ENCODE assay signal across 10 cellular contexts in the genomic region with DNA sequence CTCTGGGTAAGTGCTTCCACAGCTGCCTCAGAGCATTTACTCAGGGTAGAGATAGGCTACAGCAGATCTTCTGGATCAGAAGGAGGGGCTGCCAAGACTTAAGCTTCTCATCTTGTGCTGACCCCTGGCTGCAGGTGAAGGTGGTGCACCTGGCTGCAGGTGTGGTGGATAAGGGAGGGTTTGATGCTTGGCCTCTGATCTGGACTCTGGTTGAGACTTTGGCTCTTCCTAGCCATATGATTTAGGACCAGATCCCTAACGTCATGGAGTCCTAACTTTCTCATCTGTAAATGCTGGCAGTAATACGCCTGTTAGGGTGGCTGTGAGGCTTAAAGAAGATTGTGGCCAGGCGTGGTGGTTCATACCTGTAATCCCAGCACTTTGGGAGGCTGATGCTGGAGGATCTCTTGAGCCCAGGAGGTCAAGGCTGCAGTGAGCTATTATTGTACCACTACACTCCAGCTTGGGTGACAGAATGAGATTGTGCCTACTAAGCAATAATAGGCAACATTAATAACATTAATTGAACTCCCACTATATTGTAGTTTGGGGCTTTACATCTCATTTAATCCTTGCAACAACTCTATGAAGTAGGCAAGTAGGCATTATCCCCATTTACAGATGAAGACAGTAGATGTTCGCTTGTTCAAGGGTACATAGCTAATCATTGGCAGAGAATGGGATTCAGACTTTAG. TPM values are rescaled to one million over a fixed set of nuclear protein-coding genes. Genes with fewer than 3 reads are reported as not detected.
DNase-seq lines count a peak whose midpoint lies in the region; ATAC-seq and TF ChIP-seq lines count a peak whose summit lies in the region.
"Had no signal": no experiment of that assay in that cellular context is flagged by ENCODE, and none has a peak within 500 bp of the region (broad histone marks: within the 10 kb centered on the region; RNA-seq: fewer than 3 reads in every experiment).

No MANE protein-coding gene starts in this region.

- TF ChIP-seq CTCF in GM12864 (IDR thresholded peaks at IDR 0.05; ENCODE audit: low read depth, low read length, missing control alignments) (peak; percentile 67), brain microvascular endothelial cell (IDR thresholded peaks at IDR 0.05; ENCODE audit: low read depth, low read length, missing control alignments) (peak; percentile 34)

- H3K27me3 Mint-ChIP-seq in naive B cell = no peaks in the 10 kb centered on the region
- peaks cover 2 to 7% (median 4%) of the 10 kb centered on the region in 3 donors for H3K27me3 Mint-ChIP-seq in immature natural killer cell (ENCODE audit: low read depth in 3 of 3)

- H3K36me3 ChIP-seq in brain microvascular endothelial cell (replicated peaks) = no peaks in the 10 kb centered on the region

- H3K4me3 Mint-ChIP-seq in naive B cell = no peak overlapping the region
- H3K4me3 Mint-ChIP-seq in immature natural killer cell = no peak overlapping the region

- H3K36me3 Mint-ChIP-seq in naive B cell (peaks cover 27 to 38% of the 10 kb centered on the region in 2 donors), immature natural killer cell (no peaks in the 10 kb centered on the region)

- H3K27ac ChIP-seq in brain microvascular endothelial cell = no peak overlapping the region

- no peak for DNase-seq in GM12864 (ENCODE audit: low read depth)
- no peak for DNase-seq in brain microvascular endothelial cell
- DNase-seq in naive B cell = peak; percentile 46
- no peak for DNase-seq in activated effector memory CD4-positive, alpha-beta T cell treated with Interleukin-2 at 50 U/mL for 16 hours
- no peak for DNase-seq in stimulated activated CD4-positive, alpha-beta T cell treated with anti-CD3 and anti-CD28 coated beads, Interleukin-4, amount 100 ng/mL, for 24 hours
- DNase-seq in NCI-H2029 (lab: John Stamatoyannopoulos, UW) = no peak
- DNase-seq in immature natural killer cell = no peak
- DNase-seq: NCI-H774 had no signal

- H3K4me3 ChIP-seq in GM12864 (ENCODE audit: low read depth, low read length) (no peak overlapping the region), brain microvascular endothelial cell (ENCODE audit: low read depth, low read length) (no peak overlapping the region)

- ATAC-seq in HG02938 (IDR thresholded peaks at IDR 0.05; ENCODE audit: unreplicated experiment) = peak; percentile 40
- peak; percentile 74 to 80 for ATAC-seq in naive B cell (ENCODE audit: low read depth in 2 of 2)

- peak overlapping the region in 1 of 6 donors; percentile 47 for H3K27ac Mint-ChIP-seq in naive B cell
- H3K27ac Mint-ChIP-seq in immature natural killer cell = no peak overlapping the region

- H3K27me3 ChIP-seq in brain microvascular endothelial cell (replicated peaks) = no peaks in the 10 kb centered on the region

- H3K9me3 Mint-ChIP-seq in naive B cell (peaks cover 0 to 20% (median 9%) of the 10 kb centered on the region in 7 donors), immature natural killer cell (no peaks in the 10 kb centered on the region)

- H3K4me1 Mint-ChIP-seq in naive B cell (peaks cover 23 to 75% (median 54%) of the 10 kb centered on the region in 3 donors), immature natural killer cell (no peaks in the 10 kb centered on the region)

- in situ Hi-C loops in brain microvascular endothelial cell (cut with HindIII; ENCODE audit: low pct_ligation_motif_present, low sequenced_read_pairs) = no loop called here

RNA-seq across cellular contexts. Expression of a gene that starts 10.7 kb away (rescaled TPM):
- polyA plus RNA-seq in naive B cell (ENCODE audit: low read depth in 6 of 6) = 10 to 100 TPM in 5 of 6 donors, 1 to 10 TPM in 1; 7.1 to 21.0 (median 12.9) TPM
- polyA plus RNA-seq in immature natural killer cell = 1 to 10 TPM in 1 of 3 donors, under 1 TPM in 2; 0.16 to 1.2 (median 0.22) TPM

RNA-seq across cellular contexts. Expression of a gene that starts 30.1 kb away (rescaled TPM):
- polyA plus RNA-seq in naive B cell (ENCODE audit: low read depth in 6 of 6) (10 to 100 TPM; 40.6 to 96.5 (median 79.1) TPM), immature natural killer cell (10 to 100 TPM in 1 of 3 donors, 1 to 10 TPM in 2; 1.7 to 13.2 (median 7.1) TPM)
- polyA plus RNA-seq: endothelial cell of umbilical vein had no signal

RNA-seq across cellular contexts. Expression of a gene that starts 39.9 kb away (rescaled TPM):
- 10 to 100 TPM; 32.9 to 61.6 (median 44.7) TPM for polyA plus RNA-seq in naive B cell (ENCODE audit: low read depth in 6 of 6)
- polyA plus RNA-seq in immature natural killer cell = 10 to 100 TPM; 28.6 to 41.8 (median 31.2) TPM
